ENCODE assay signal across 16 cellular contexts in genomic region chr21:33443174-33443573, GRCh38. TPM values are rescaled to one million over a fixed set of nuclear protein-coding genes. Genes with fewer than 3 reads are reported as not detected.
A peak's percentile ranks its signal among the peaks of the same experiment; 100 is the strongest.
DNase-seq lines count a peak whose midpoint lies in the region; ATAC-seq and TF ChIP-seq lines count a peak whose summit lies in the region.
"Had no signal": no experiment of that assay in that cellular context is flagged by ENCODE, and none has a peak within 500 bp of the region (broad histone marks: within the 10 kb centered on the region; RNA-seq: fewer than 3 reads in every experiment).

No MANE protein-coding gene starts in this region.

- TF ChIP-seq EP300 in esophagus muscularis mucosa (IDR thresholded peaks at IDR 0.05) (no peak), sigmoid colon (IDR thresholded peaks at IDR 0.05) (no peak)

- H3K14ac ChIP-seq in neuronal stem cell (ENCODE audit: low read length), result no peak overlapping the region

- H2BK15ac ChIP-seq in neuronal stem cell (ENCODE audit: low read length), result no peak overlapping the region

- no peak overlapping the region for H2BK12ac ChIP-seq in neuronal stem cell (ENCODE audit: low read length)

- H3K23ac ChIP-seq in neuronal stem cell (ENCODE audit: low read depth, low read length, poor library complexity), result no peak overlapping the region

- H2BK120ac ChIP-seq in neuronal stem cell (ENCODE audit: low read depth, low read length), result no peak overlapping the region

- H3K9ac ChIP-seq in neuronal stem cell (ENCODE audit: low read depth, low read length, poor library complexity), result no peak overlapping the region

- H3K4me3 Mint-ChIP-seq in CD14-positive monocyte, result no peak overlapping the region
- H3K4me3 Mint-ChIP-seq in IgD-negative memory B cell, result peak overlapping the region in 2 of 4 donors; percentile 57 to 79
- no peak overlapping the region for H3K4me3 Mint-ChIP-seq in activated B cell treated with CpG ODN at 0.5 μM for 24 hours
- no peak overlapping the region for H3K4me3 Mint-ChIP-seq in activated CD4-positive, alpha-beta T cell treated with anti-CD3 and anti-CD28 coated beads, Interleukin-2, amount 10 ng/mL, durations not matched to agents 24 days and 14 days
- H3K4me3 Mint-ChIP-seq: neural crest cell had no signal

- H3K9me3 ChIP-seq in esophagus muscularis mucosa (no peaks in the 10 kb centered on the region), neuronal stem cell (replicated peaks in 1 of 2; ENCODE audit: control insufficient read depth in 2 of 2, insufficient read depth in 1 of 2, low read depth in 1 of 2, low read length in 2 of 2) (no peaks in the 10 kb centered on the region), sigmoid colon (no peaks in the 10 kb centered on the region)
- H3K9me3 ChIP-seq: gastrocnemius medialis had no signal

- DNase-seq in CD14-positive monocyte (ENCODE audit: low spot score) (no peak), activated B cell treated with CpG ODN at 0.5 μM for 24 hours (no peak), myocyte (ENCODE audit: low read depth) (peak; percentile 61), esophagus muscularis mucosa (ENCODE audit: extremely low spot score) (no peak), neuronal stem cell (ENCODE audit: low spot score) (no peak), sigmoid colon (no peak)
- DNase-seq in activated CD4-positive, alpha-beta T cell treated with anti-CD3 and anti-CD28 coated beads, Interleukin-2, amount 10 ng/mL, durations not matched to agents 24 days and 14 days, result no peak
- DNase-seq: activated gamma-delta T cell, anterior cingulate cortex, cerebellar nuclear complex, gastrocnemius medialis, NCI-H1694, NCI-H69 had no signal

- H3K27ac ChIP-seq in esophagus muscularis mucosa (replicated peaks in 1 of 4), result peak overlapping the region in 1 of 4 donors; percentile 45
- no peak overlapping the region for H3K27ac ChIP-seq in neuronal stem cell (replicated peaks; ENCODE audit: low read length)
- H3K27ac ChIP-seq in sigmoid colon, result peak overlapping the region in 1 of 4 donors; percentile 18

- H2AK5ac ChIP-seq in neuronal stem cell (ENCODE audit: low read depth, low read length), result no peak overlapping the region

- H3K4ac ChIP-seq in neuronal stem cell (ENCODE audit: low read length), result no peak overlapping the region

- H3K36me3 Mint-ChIP-seq in CD14-positive monocyte, result peaks cover 23 to 26% of the 10 kb centered on the region in 2 donors
- H3K36me3 Mint-ChIP-seq in IgD-negative memory B cell, result peaks cover 11% of the 10 kb centered on the region
- H3K36me3 Mint-ChIP-seq in activated B cell treated with CpG ODN at 0.5 μM for 24 hours (ENCODE audit: low read depth), result peaks cover 11% of the 10 kb centered on the region
- H3K36me3 Mint-ChIP-seq in activated CD4-positive, alpha-beta T cell treated with anti-CD3 and anti-CD28 coated beads, Interleukin-2, amount 10 ng/mL, durations not matched to agents 24 days and 14 days (ENCODE audit: low read depth), result peaks cover 6% of the 10 kb centered on the region

- no peak for TF ChIP-seq POLR2A in esophagus muscularis mucosa (IDR thresholded peaks at IDR 0.05; ENCODE audit: low read depth)
- no peak for TF ChIP-seq POLR2A in sigmoid colon (IDR thresholded peaks at IDR 0.05)

- H3K79me1 ChIP-seq in neuronal stem cell (ENCODE audit: low read depth, low read length), result no peaks in the 10 kb centered on the region

- peak overlapping the region in 4 of 7 donors; percentile 3 to 26 (median 14) for H3K27ac Mint-ChIP-seq in CD14-positive monocyte
- H3K27ac Mint-ChIP-seq in IgD-negative memory B cell, result peak overlapping the region; percentile 87 to 97 (median 96)
- H3K27ac Mint-ChIP-seq in activated B cell treated with CpG ODN at 0.5 μM for 24 hours, result peak overlapping the region; percentile 92
- H3K27ac Mint-ChIP-seq in activated CD4-positive, alpha-beta T cell treated with anti-CD3 and anti-CD28 coated beads, Interleukin-2, amount 10 ng/mL, durations not matched to agents 24 days and 14 days, result no peak overlapping the region

- H3K36me3 ChIP-seq in esophagus muscularis mucosa (peaks cover 12 to 53% (median 27%) of the 10 kb centered on the region in 4 donors), neuronal stem cell (replicated peaks in 1 of 2; ENCODE audit: control insufficient read depth in 2 of 2, insufficient read depth in 2 of 2, low read length in 2 of 2) (peaks cover 0 to 8% of the 10 kb centered on the region in 2 donors), sigmoid colon (peaks cover 0 to 26% (median 12%) of the 10 kb centered on the region in 4 donors)

- H3K4me1 ChIP-seq in esophagus muscularis mucosa (peaks cover 11 to 25% (median 18%) of the 10 kb centered on the region in 4 donors), neuronal stem cell (ENCODE audit: control insufficient read depth in 2 of 2, insufficient read depth in 1 of 2, low read depth in 1 of 2, low read length in 2 of 2) (no peaks in the 10 kb centered on the region), sigmoid colon (peaks cover 0 to 15% (median 7%) of the 10 kb centered on the region in 4 donors)

- intact Hi-C loops in CD14-positive monocyte (cut with micrococcal nuclease) (loop anchor here in 1 of 2 donors (5.0 kb wide), 1 partner anchor 246 kb away; no protein-coding TSS in a partner anchor), activated B cell treated with CpG ODN at 0.5 μM for 24 hours (cut with micrococcal nuclease) (loop anchor here (2.0 to 5.0 kb wide), 3 partner anchors 38 to 791 kb away; no protein-coding TSS in a partner anchor), esophagus muscularis mucosa (cut with DNase I) (loop anchor here (10.0 kb wide), 1 partner anchor 608 kb away; no protein-coding TSS in a partner anchor), sigmoid colon (cut with DNase I) (loop anchor here (10.0 kb wide), 1 partner anchor 118 kb away; the partner anchor contains the start of gene IFNAR1)
- intact Hi-C loops in activated CD4-positive, alpha-beta T cell treated with anti-CD3 and anti-CD28 coated beads, Interleukin-2, amount 10 ng/mL, durations not matched to agents 24 days and 14 days (cut with micrococcal nuclease), result no loop called here

- WGBS in esophagus muscularis mucosa, result 86% methylated on average over 3 of the region's 3 CpGs
- WGBS in neuronal stem cell (ENCODE audit: extremely low coverage in 2 of 2, insufficient read length in 2 of 2, insufficient replicate concordance in 1 of 2), 2 donors, result no CpG with 5 or more reads among the region's 3 CpGs
- 79 to 86% methylated on average over 3 of the region's 3 CpGs for WGBS in sigmoid colon, 2 donors

- no peaks in the 10 kb centered on the region for H3K27me3 ChIP-seq in esophagus muscularis mucosa
- no peaks in the 10 kb centered on the region for H3K27me3 ChIP-seq in neuronal stem cell (ENCODE audit: control insufficient read depth in 3 of 3, insufficient read depth in 3 of 3, low read depth in 1 of 3, low read length in 3 of 3)
- no peaks in the 10 kb centered on the region for H3K27me3 ChIP-seq in sigmoid colon
- H3K27me3 ChIP-seq: gastrocnemius medialis had no signal

- H3K27me3 Mint-ChIP-seq in CD14-positive monocyte (ENCODE audit: low read depth in 3 of 3), result peaks cover 0 to 1% (median 0%) of the 10 kb centered on the region in 3 donors
- H3K27me3 Mint-ChIP-seq in IgD-negative memory B cell, result no peaks in the 10 kb centered on the region
- no peaks in the 10 kb centered on the region for H3K27me3 Mint-ChIP-seq in activated B cell treated with CpG ODN at 0.5 μM for 24 hours
- H3K27me3 Mint-ChIP-seq in activated CD4-positive, alpha-beta T cell treated with anti-CD3 and anti-CD28 coated beads, Interleukin-2, amount 10 ng/mL, durations not matched to agents 24 days and 14 days, result no peaks in the 10 kb centered on the region

- POLR2A ChIA-PET in activated B cell treated with CpG ODN at 0.5 μM for 24 hours (lab: Charles Lee), result interaction anchor here (1.0 to 4.7 kb wide), 6 partner anchors 14 to 243 kb away, joined by 3 to 98 read pairs (median 16); partner anchors contain the start of genes IFNAR1 and IL10RB

- H2BK5ac ChIP-seq in neuronal stem cell (ENCODE audit: low read length), result no peak overlapping the region

- no peak overlapping the region for H3K18ac ChIP-seq in neuronal stem cell (ENCODE audit: low read length)

- H4K8ac ChIP-seq in neuronal stem cell (ENCODE audit: low read depth, low read length), result no peak overlapping the region

- H3K4me2 ChIP-seq in neuronal stem cell (ENCODE audit: insufficient read depth, low read length, poor library complexity, severe bottlenecking), result no peak overlapping the region

- peaks cover 20% of the 10 kb centered on the region for H3K4me1 Mint-ChIP-seq in CD14-positive monocyte
- peaks cover 34 to 39% (median 37%) of the 10 kb centered on the region in 3 donors for H3K4me1 Mint-ChIP-seq in IgD-negative memory B cell
- H3K4me1 Mint-ChIP-seq in activated B cell treated with CpG ODN at 0.5 μM for 24 hours, result peaks cover 59% of the 10 kb centered on the region
- H3K4me1 Mint-ChIP-seq in activated CD4-positive, alpha-beta T cell treated with anti-CD3 and anti-CD28 coated beads, Interleukin-2, amount 10 ng/mL, durations not matched to agents 24 days and 14 days, result peaks cover 7% of the 10 kb centered on the region
- H3K4me1 Mint-ChIP-seq: neural crest cell had no signal

- no peak overlapping the region for H2AFZ ChIP-seq in neuronal stem cell (ENCODE audit: low read length)

- H3K4me3 ChIP-seq in esophagus muscularis mucosa (no peak overlapping the region), neuronal stem cell (ENCODE audit: low read length in 2 of 2) (no peak overlapping the region), sigmoid colon (no peak overlapping the region)
- H3K4me3 ChIP-seq: gastrocnemius medialis had no signal

- TF ChIP-seq CTCF in CD14-positive monocyte (IDR thresholded peaks at IDR 0.05) (no peak), activated B cell treated with CpG ODN at 0.5 μM for 24 hours (IDR thresholded peaks at IDR 0.05) (no peak), esophagus muscularis mucosa (IDR thresholded peaks at IDR 0.05) (no peak), sigmoid colon (IDR thresholded peaks at IDR 0.05) (no peak)

- no peaks in the 10 kb centered on the region for H3K9me3 Mint-ChIP-seq in CD14-positive monocyte
- no peaks in the 10 kb centered on the region for H3K9me3 Mint-ChIP-seq in IgD-negative memory B cell
- H3K9me3 Mint-ChIP-seq in activated B cell treated with CpG ODN at 0.5 μM for 24 hours, result no peaks in the 10 kb centered on the region
- no peaks in the 10 kb centered on the region for H3K9me3 Mint-ChIP-seq in activated CD4-positive, alpha-beta T cell treated with anti-CD3 and anti-CD28 coated beads, Interleukin-2, amount 10 ng/mL, durations not matched to agents 24 days and 14 days
- H3K9me3 Mint-ChIP-seq: neural crest cell had no signal

- CTCF ChIA-PET in activated B cell treated with CpG ODN at 0.5 μM for 24 hours (lab: Charles Lee), result interaction anchor here (2.1 to 10.3 kb wide), 5 partner anchors 83 to 246 kb away, joined by 13 to 149 read pairs (median 17); partner anchors contain the start of gene IL10RB

- ATAC-seq in activated B cell treated with CpG ODN at 0.5 μM for 24 hours (ENCODE audit: low read depth), result no peak
- ATAC-seq: HCT116 had no signal

- no peak overlapping the region for H4K91ac ChIP-seq in neuronal stem cell (ENCODE audit: low read depth, low read length, poor library complexity)

RNA-seq across cellular contexts. Expression of gene TMEM50B, which starts 36.6 kb away (rescaled TPM):
- polyA plus RNA-seq in CD14-positive monocyte (10 to 100 TPM; 33.8 to 38.2 TPM), IgD-negative memory B cell (31.9 TPM), sigmoid colon (10 to 100 TPM in 1 of 3 donors, 1 to 10 TPM in 2; 9.0 to 41.8 (median 9.6) TPM)
- total RNA-seq in activated B cell treated with CpG ODN at 0.5 μM for 24 hours (42.3 and 47.2 TPM in 2 replicates), myocyte (35.7 and 62.5 TPM in 2 replicates), esophagus muscularis mucosa (10 to 100 TPM; 40.2 to 95.1 (median 67.2) TPM), sigmoid colon (100 to 1,000 TPM in 2 of 4 donors, 10 to 100 TPM in 2; 63.3 to 106 (median 85.1) TPM)
- polyA plus RNA-seq in myocyte (2012), result 20.9 TPM
- 14.4 and 16.4 TPM in 2 replicates for total RNA-seq in activated CD4-positive, alpha-beta T cell treated with anti-CD3 and anti-CD28 coated beads, Interleukin-2, amount 10 ng/mL, durations not matched to agents 24 days and 14 days
- 10.9 TPM for polyA plus RNA-seq in neuronal stem cell (2013, experiment 1 of 2)
- polyA plus RNA-seq in neuronal stem cell (2013, experiment 2 of 2), result 10.7 TPM

RNA-seq across cellular contexts. Expression of gene IFNGR2, which starts 40.0 kb away (rescaled TPM):
- polyA plus RNA-seq in CD14-positive monocyte, result 100 to 1,000 TPM; 204 to 324 TPM
- polyA plus RNA-seq in IgD-negative memory B cell, result 131 TPM
- total RNA-seq in activated B cell treated with CpG ODN at 0.5 μM for 24 hours, result 66.8 and 71.1 TPM in 2 replicates
- 24.8 and 33.6 TPM in 2 replicates for total RNA-seq in myocyte
- polyA plus RNA-seq in myocyte (2012), result 42.6 TPM
- 8.5 and 9.9 TPM in 2 replicates for total RNA-seq in activated CD4-positive, alpha-beta T cell treated with anti-CD3 and anti-CD28 coated beads, Interleukin-2, amount 10 ng/mL, durations not matched to agents 24 days and 14 days
- 10 to 100 TPM; 28.7 to 56.3 (median 39.3) TPM for total RNA-seq in esophagus muscularis mucosa
- 70.2 TPM for polyA plus RNA-seq in neuronal stem cell (2013, experiment 1 of 2)
- 68.9 TPM for polyA plus RNA-seq in neuronal stem cell (2013, experiment 2 of 2)
- total RNA-seq in sigmoid colon, result 10 to 100 TPM; 34.9 to 65.8 (median 38.5) TPM
- 100 to 1,000 TPM in 2 of 3 donors, 10 to 100 TPM in 1; 72.1 to 178 (median 135) TPM for polyA plus RNA-seq in sigmoid colon

RNA-seq across cellular contexts. Expression of gene DNAJC28, which starts 48.3 kb away (rescaled TPM):
- 1 to 10 TPM in 1 of 2 donors, under 1 TPM in 1; 0.26 to 1.1 TPM for polyA plus RNA-seq in CD14-positive monocyte
- 0.21 TPM for polyA plus RNA-seq in IgD-negative memory B cell
- total RNA-seq in activated B cell treated with CpG ODN at 0.5 μM for 24 hours, result 0.53 and 0.66 TPM in 2 replicates
- 3.3 and 3.5 TPM in 2 replicates for total RNA-seq in myocyte
- polyA plus RNA-seq in myocyte (2012), result 1.6 TPM
- 0.09 and 0.12 TPM in 2 replicates for total RNA-seq in activated CD4-positive, alpha-beta T cell treated with anti-CD3 and anti-CD28 coated beads, Interleukin-2, amount 10 ng/mL, durations not matched to agents 24 days and 14 days
- total RNA-seq in esophagus muscularis mucosa, result 1 to 10 TPM in 3 of 4 donors, under 1 TPM in 1; 0.83 to 2.1 (median 1.7) TPM
- 2.7 TPM for polyA plus RNA-seq in neuronal stem cell (2013, experiment 1 of 2)
- 3.0 TPM for polyA plus RNA-seq in neuronal stem cell (2013, experiment 2 of 2)
- total RNA-seq in sigmoid colon, result 1 to 10 TPM; 2.0 to 3.0 (median 2.6) TPM
- polyA plus RNA-seq in sigmoid colon, result 1 to 10 TPM; 1.6 to 3.7 (median 2.4) TPM
